9 cellular contexts compared by ENCODE assay signal in genomic region chr15:35722506-35722905, GRCh38.
"Had no signal": no experiment of that assay in that cellular context is flagged by ENCODE, and none has a peak within 500 bp of the region (broad histone marks: within the 10 kb centered on the region; RNA-seq: fewer than 3 reads in every experiment).

No MANE protein-coding gene starts in this region.

- H3K9ac ChIP-seq: KMS-11 had no signal

- FAIRE-seq: H1, H54, HepG2 had no signal

- H2AFZ ChIP-seq: GM23338 had no signal

- H3K4me2 ChIP-seq: GM23338, KMS-11 had no signal

- H3K27ac ChIP-seq: HL-60, KMS-11 had no signal

- DNase-seq: H9, HCEC 1CT, KBM-7 had no signal

- ATAC-seq: GM23338, HepG2 had no signal

- H3K4me3 ChIP-seq: GM23338 had no signal
